8 cellular contexts compared by ENCODE assay signal in genomic region chr11:36510567-36511020, GRCh38. TPM values are rescaled to one million over a fixed set of nuclear protein-coding genes. Genes with fewer than 3 reads are reported as not detected.
DNase-seq lines count a peak whose midpoint lies in the region; ATAC-seq and TF ChIP-seq lines count a peak whose summit lies in the region.

No MANE protein-coding gene starts in this region.

- CTCF ChIA-PET in AG04449 (lab: Yijun Ruan, JAX): interaction anchor here (0.7 to 2.9 kb wide), 13 partner anchors 9 to 198 kb away, joined by 3 to 20 read pairs (median 3); no protein-coding TSS in a partner anchor

- peaks cover 0 to 24% (median 10%) of the 10 kb centered on the region in 5 donors for H3K27me3 Mint-ChIP-seq in naive thymus-derived CD8-positive, alpha-beta T cell

- H3K27me3 ChIP-seq in NT2/D1 (ENCODE audit: insufficient read depth, insufficient read length) (no peaks in the 10 kb centered on the region), endocrine pancreas (ENCODE audit: control insufficient read depth, insufficient read depth, low read length) (no peaks in the 10 kb centered on the region)

- peak overlapping the region; percentile 99 for H3K4me3 ChIP-seq in AG04449 (ENCODE audit: low read depth, low read length)
- H3K4me3 ChIP-seq in NT2/D1 (ENCODE audit: insufficient read length, low read depth): peak overlapping the region; percentile 99
- H3K4me3 ChIP-seq in endocrine pancreas (ENCODE audit: control insufficient read depth, insufficient read depth, low read length): peak overlapping the region; percentile 79

- POLR2A ChIA-PET in AG04449 (lab: Yijun Ruan, JAX): interaction anchor here (1.0 kb wide), 1 partner anchor 84 kb away, joined by 3 read pairs; the partner anchor contains the start of gene IFTAP
- POLR2A ChIA-PET in naive thymus-derived CD8-positive, alpha-beta T cell (lab: Charles Lee): interaction anchor here (1.2 to 2.2 kb wide), 2 partner anchors 22 to 221 kb away, joined by 3 to 7 read pairs; no protein-coding TSS in a partner anchor

- H3K36me3 ChIP-seq in NT2/D1 (ENCODE audit: insufficient read depth, insufficient read length, low read length) (peaks cover 4% of the 10 kb centered on the region), endocrine pancreas (ENCODE audit: control insufficient read depth, insufficient read depth, low read length) (no peaks in the 10 kb centered on the region)

- H3K36me3 Mint-ChIP-seq in naive thymus-derived CD8-positive, alpha-beta T cell: peaks cover 0 to 3% (median 0%) of the 10 kb centered on the region in 3 donors

- H3K4me3 Mint-ChIP-seq in naive thymus-derived CD8-positive, alpha-beta T cell: peak overlapping the region; percentile 93 to 100 (median 98)

- peak overlapping the region; percentile 90 to 97 (median 96) for H3K27ac Mint-ChIP-seq in naive thymus-derived CD8-positive, alpha-beta T cell

- DNase-seq in AG04449 (ENCODE audit: low read depth, low spot score) (no peak), NT2/D1 (ENCODE audit: low read depth, low spot score) (no peak), mucosa of gallbladder (ENCODE audit: low spot score) (no peak), NCI-H1092 (lab: John Stamatoyannopoulos, UW) (no peak), GM19240 (ENCODE audit: insufficient read length, low spot score) (no peak)
- DNase-seq in naive thymus-derived CD8-positive, alpha-beta T cell: no peak

- ATAC-seq in GM19043 (IDR thresholded peaks at IDR 0.05; ENCODE audit: low read depth, unreplicated experiment): peak; percentile 11
- ATAC-seq in naive thymus-derived CD8-positive, alpha-beta T cell: peak in 1 of 2 donors; percentile 3

- H3K4me1 ChIP-seq in NT2/D1 (ENCODE audit: insufficient read depth, insufficient read length) (no peaks in the 10 kb centered on the region), endocrine pancreas (ENCODE audit: control insufficient read depth, insufficient read depth, low read length) (peaks cover 7% of the 10 kb centered on the region)

- TF ChIP-seq CTCF in AG04449 (IDR thresholded peaks at IDR 0.05; ENCODE audit: insufficient read depth, low read length, missing control alignments): no peak

- peaks cover 21 to 37% (median 33%) of the 10 kb centered on the region in 4 donors for H3K4me1 Mint-ChIP-seq in naive thymus-derived CD8-positive, alpha-beta T cell

- H3K9me3 ChIP-seq in NT2/D1 (ENCODE audit: insufficient read depth, low read length) (peaks cover 7% of the 10 kb centered on the region; the same call in 1 of the 2 replicates), endocrine pancreas (ENCODE audit: control insufficient read depth, low read length) (no peaks in the 10 kb centered on the region)

- peaks cover 0 to 4% (median 0%) of the 10 kb centered on the region in 9 donors for H3K9me3 Mint-ChIP-seq in naive thymus-derived CD8-positive, alpha-beta T cell

- H3K9ac ChIP-seq in NT2/D1 (ENCODE audit: insufficient read length, low read depth) (peak overlapping the region; percentile 99), endocrine pancreas (ENCODE audit: control insufficient read depth, insufficient read depth, low read length) (peak overlapping the region; percentile 42)

RNA-seq across cellular contexts. Expression of gene TRAF6, which starts 0.5 kb away (rescaled TPM):
- total RNA-seq in naive thymus-derived CD8-positive, alpha-beta T cell: 10 to 100 TPM; 18.9 TPM
- 1 to 10 TPM; 5.4 to 9.5 (median 6.9) TPM for polyA plus RNA-seq in naive thymus-derived CD8-positive, alpha-beta T cell
- 16.8 TPM for total RNA-seq in mucosa of gallbladder

RNA-seq across cellular contexts. Expression of gene RAG1, which starts 57.2 kb away (rescaled TPM):
- total RNA-seq in naive thymus-derived CD8-positive, alpha-beta T cell: under 1 TPM; 0.58 to 0.68 TPM
- under 1 TPM in 2 of 3 donors, not detected in 1; 0.05 to 0.24 TPM for polyA plus RNA-seq in naive thymus-derived CD8-positive, alpha-beta T cell
- total RNA-seq in mucosa of gallbladder: 2.6 TPM
